In the genomic region with DNA sequence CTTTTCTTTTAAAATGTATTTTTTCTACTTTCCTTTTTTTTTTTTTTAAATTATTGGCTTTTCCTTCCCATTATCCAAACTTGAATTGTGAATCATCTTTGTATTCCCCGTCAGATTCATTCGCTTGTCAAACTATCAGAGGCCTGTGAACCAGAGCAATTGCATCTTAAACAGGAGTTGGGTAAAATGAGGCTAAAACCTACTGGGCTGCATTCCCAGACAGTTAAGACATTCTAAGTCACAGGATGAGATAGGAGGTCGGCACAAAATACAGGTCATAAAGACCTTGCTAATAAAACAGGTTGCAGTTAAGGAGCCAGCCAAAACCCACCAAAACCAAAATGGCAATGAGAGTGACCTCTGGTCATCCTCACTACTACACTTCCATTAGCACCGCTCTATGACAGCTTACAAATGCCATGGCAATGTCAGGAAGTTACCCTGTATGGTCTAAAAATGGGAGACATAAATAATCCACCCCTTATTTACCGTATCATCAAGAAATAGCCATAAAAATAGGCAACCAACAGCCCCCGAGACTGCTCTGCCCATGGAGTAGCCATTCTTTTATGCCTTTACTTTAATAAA, we compare ENCODE assay signal across 16 cellular contexts. TPM values are rescaled to one million over a fixed set of nuclear protein-coding genes. Genes with fewer than 3 reads are reported as not detected.
DNase-seq lines count a peak whose midpoint lies in the region; ATAC-seq and TF ChIP-seq lines count a peak whose summit lies in the region.
"Had no signal": no experiment of that assay in that cellular context is flagged by ENCODE, and none has a peak within 500 bp of the region (broad histone marks: within the 10 kb centered on the region; RNA-seq: fewer than 3 reads in every experiment).

No MANE protein-coding gene starts in this region.

- POLR2A ChIA-PET in CD8-positive, alpha-beta memory T cell (lab: Charles Lee) = no interaction called here

- H3K27me3 Mint-ChIP-seq in activated T-helper 2 cell treated with anti-CD3 and anti-CD28 coated beads, Interferon-gamma antibody, Interleukin-2, Interleukin-4, amounts not matched to agents 10 μg/mL and 5 μg/mL and 100 μg/mL, durations not matched to agents 14 hours and 24 hours and 36 hours (ENCODE audit: low read depth) = no peaks in the 10 kb centered on the region
- H3K27me3 Mint-ChIP-seq in CD8-positive, alpha-beta memory T cell = no peaks in the 10 kb centered on the region

- peak overlapping the region; percentile 45 for H3K4me3 ChIP-seq in ACC112 (ENCODE audit: low read depth, low read length)
- H3K4me3 ChIP-seq in DOHH2 (ENCODE audit: low read length) = no peak overlapping the region
- no peak overlapping the region for H3K4me3 ChIP-seq in left lung
- no peak overlapping the region for H3K4me3 ChIP-seq in CD8-positive, alpha-beta memory T cell (ENCODE audit: low read length)
- H3K4me3 ChIP-seq: Peyer's patch had no signal

- H3K36me3 ChIP-seq in ACC112 (ENCODE audit: insufficient read depth, low read length) = peaks cover 8% of the 10 kb centered on the region; the same call in 1 of the 2 replicates
- H3K36me3 ChIP-seq in DOHH2 (ENCODE audit: control insufficient read depth, low read length) = peaks cover 41% of the 10 kb centered on the region
- no peaks in the 10 kb centered on the region for H3K36me3 ChIP-seq in left lung
- H3K36me3 ChIP-seq in CD8-positive, alpha-beta memory T cell (ENCODE audit: insufficient read depth, low read length) = no peaks in the 10 kb centered on the region
- H3K36me3 ChIP-seq: neutrophil, Peyer's patch had no signal

- no peak for DNase-seq in activated T-helper 2 cell treated with anti-CD3 and anti-CD28 coated beads, Interferon-gamma antibody, Interleukin-2, Interleukin-4, amounts not matched to agents 10 μg/mL and 5 μg/mL and 100 μg/mL, durations not matched to agents 14 hours and 24 hours and 36 hours (ENCODE audit: low spot score)
- no peak for DNase-seq in left lung
- DNase-seq in activated naive CD4-positive, alpha-beta T cell treated with anti-CD3 and anti-CD28 coated beads, Interleukin-2, amount 50 U/mL, for 16 hours = no peak
- no peak for DNase-seq in CD8-positive, alpha-beta memory T cell
- no peak for DNase-seq in CD1c-positive myeloid dendritic cell (ENCODE audit: extremely low spot score)
- no peak for DNase-seq in activated effector memory CD4-positive, alpha-beta T cell treated with anti-CD3 and anti-CD28 coated beads, Interleukin-2, amount 50 U/mL, for 16 hours
- DNase-seq: activated naive CD4-positive, alpha-beta T cell; dorsolateral prefrontal cortex; NCI-H1048; NCI-H2107; NCI-H748 treated with DMSO at 0.1 percent for 48 hours; Peyer's patch; substantia nigra had no signal

- H3K27ac ChIP-seq in ACC112 (ENCODE audit: low read depth, low read length) = no peak overlapping the region
- H3K27ac ChIP-seq in DOHH2 (ENCODE audit: low read depth, low read length) = no peak overlapping the region
- no peak overlapping the region for H3K27ac ChIP-seq in left lung
- H3K27ac ChIP-seq in CD8-positive, alpha-beta memory T cell (ENCODE audit: low read depth, low read length) = no peak overlapping the region
- H3K27ac ChIP-seq: neutrophil, Peyer's patch had no signal

- H4K20me1 ChIP-seq in DOHH2 (ENCODE audit: control insufficient read depth, insufficient read depth, low read depth, low read length) = no peaks in the 10 kb centered on the region

- peak; percentile 14 for ATAC-seq in left lung

- H3K4me3 Mint-ChIP-seq in activated T-helper 2 cell treated with anti-CD3 and anti-CD28 coated beads, Interferon-gamma antibody, Interleukin-2, Interleukin-4, amounts not matched to agents 10 μg/mL and 5 μg/mL and 100 μg/mL, durations not matched to agents 14 hours and 24 hours and 36 hours (ENCODE audit: low read depth) = no peak overlapping the region
- peak overlapping the region in 3 of 7 donors; percentile 58 to 72 (median 61) for H3K4me3 Mint-ChIP-seq in CD8-positive, alpha-beta memory T cell

- no peaks in the 10 kb centered on the region for H3K9me3 ChIP-seq in DOHH2 (ENCODE audit: control insufficient read depth, insufficient read depth, low read length)
- no peaks in the 10 kb centered on the region for H3K9me3 ChIP-seq in left lung
- no peaks in the 10 kb centered on the region for H3K9me3 ChIP-seq in CD8-positive, alpha-beta memory T cell (ENCODE audit: low read length)
- H3K9me3 ChIP-seq: neutrophil, Peyer's patch had no signal

- no peak overlapping the region for H2AFZ ChIP-seq in ACC112 (ENCODE audit: low read length, unreplicated experiment)

- intact Hi-C loops in activated T-helper 2 cell treated with anti-CD3 and anti-CD28 coated beads, Interferon-gamma antibody, Interleukin-2, Interleukin-4, amounts not matched to agents 10 μg/mL and 5 μg/mL and 100 μg/mL, durations not matched to agents 14 hours and 24 hours and 36 hours (cut with micrococcal nuclease) = loop anchor here (10.0 kb wide), 1 partner anchor 272 kb away; no protein-coding TSS in a partner anchor
- intact Hi-C loops in left lung (cut with DNase I) = no loop called here

- CTCF ChIA-PET in CD8-positive, alpha-beta memory T cell (lab: Charles Lee) = no interaction called here

- H3K9me3 Mint-ChIP-seq in activated T-helper 2 cell treated with anti-CD3 and anti-CD28 coated beads, Interferon-gamma antibody, Interleukin-2, Interleukin-4, amounts not matched to agents 10 μg/mL and 5 μg/mL and 100 μg/mL, durations not matched to agents 14 hours and 24 hours and 36 hours = peaks cover 11% of the 10 kb centered on the region
- H3K9me3 Mint-ChIP-seq in CD8-positive, alpha-beta memory T cell = no peaks in the 10 kb centered on the region

- H3K4me1 ChIP-seq in ACC112 (ENCODE audit: control insufficient read depth, insufficient read depth, low read length, unreplicated experiment) (peaks cover 19% of the 10 kb centered on the region), DOHH2 (ENCODE audit: control insufficient read depth, low read length) (peaks cover 50% of the 10 kb centered on the region), left lung (peaks cover 4% of the 10 kb centered on the region in 2 donors)
- H3K4me1 ChIP-seq in CD8-positive, alpha-beta memory T cell (ENCODE audit: insufficient read depth, low read length) = peaks cover 4% of the 10 kb centered on the region
- H3K4me1 ChIP-seq: Peyer's patch had no signal

- H3K4me1 Mint-ChIP-seq in activated T-helper 2 cell treated with anti-CD3 and anti-CD28 coated beads, Interferon-gamma antibody, Interleukin-2, Interleukin-4, amounts not matched to agents 10 μg/mL and 5 μg/mL and 100 μg/mL, durations not matched to agents 14 hours and 24 hours and 36 hours (ENCODE audit: low read depth) = peaks cover 47% of the 10 kb centered on the region
- H3K4me1 Mint-ChIP-seq in CD8-positive, alpha-beta memory T cell = peaks cover 51 to 71% (median 65%) of the 10 kb centered on the region in 3 donors

- H3K27ac Mint-ChIP-seq in activated T-helper 2 cell treated with anti-CD3 and anti-CD28 coated beads, Interferon-gamma antibody, Interleukin-2, Interleukin-4, amounts not matched to agents 10 μg/mL and 5 μg/mL and 100 μg/mL, durations not matched to agents 14 hours and 24 hours and 36 hours = peak overlapping the region; percentile 16
- H3K27ac Mint-ChIP-seq in CD8-positive, alpha-beta memory T cell = peak overlapping the region in 3 of 8 donors; percentile 5 to 47 (median 15)

- H3K27me3 ChIP-seq in ACC112 (ENCODE audit: insufficient read depth, low read length) (no peaks in the 10 kb centered on the region), DOHH2 (ENCODE audit: control insufficient read depth, low read length) (no peaks in the 10 kb centered on the region), left lung (no peaks in the 10 kb centered on the region)
- H3K27me3 ChIP-seq in CD8-positive, alpha-beta memory T cell (ENCODE audit: insufficient read depth, low read length, poor library complexity, severe bottlenecking) = no peaks in the 10 kb centered on the region
- H3K27me3 ChIP-seq: dorsolateral prefrontal cortex, neutrophil, Peyer's patch had no signal

- no peaks in the 10 kb centered on the region for H3K9me2 ChIP-seq in DOHH2 (replicated peaks; ENCODE audit: control insufficient read depth, low read length)

- peaks cover 62% of the 10 kb centered on the region for H3K36me3 Mint-ChIP-seq in activated T-helper 2 cell treated with anti-CD3 and anti-CD28 coated beads, Interferon-gamma antibody, Interleukin-2, Interleukin-4, amounts not matched to agents 10 μg/mL and 5 μg/mL and 100 μg/mL, durations not matched to agents 14 hours and 24 hours and 36 hours (ENCODE audit: low read depth)
- H3K36me3 Mint-ChIP-seq in CD8-positive, alpha-beta memory T cell = peaks cover 6 to 20% (median 10%) of the 10 kb centered on the region in 3 donors

- TF ChIP-seq CTCF in DOHH2 (IDR thresholded peaks at IDR 0.05; ENCODE audit: low read depth, low read length, poor library complexity, severe bottlenecking) = no peak
- TF ChIP-seq CTCF in left lung (IDR thresholded peaks at IDR 0.05) = no peak

- H3K4me2 ChIP-seq in DOHH2 (ENCODE audit: low read length) = 0 out of 2 replicates have a peak overlapping the region, but pooled peaks have one; percentile 2

- H3F3A ChIP-seq in DOHH2 (ENCODE audit: control insufficient read depth, insufficient read depth) = no peaks in the 10 kb centered on the region

- H3K79me2 ChIP-seq in ACC112 (ENCODE audit: control insufficient read depth, insufficient read depth, low read length, unreplicated experiment) (peaks cover 44% of the 10 kb centered on the region), DOHH2 (ENCODE audit: control insufficient read depth, low read length) (peaks cover 96% of the 10 kb centered on the region)

RNA-seq across cellular contexts. Expression of gene FUT8, which starts 19.9 kb away (rescaled TPM):
- total RNA-seq in activated T-helper 2 cell treated with anti-CD3 and anti-CD28 coated beads, Interferon-gamma antibody, Interleukin-2, Interleukin-4, amounts not matched to agents 10 μg/mL and 5 μg/mL and 100 μg/mL, durations not matched to agents 14 hours and 24 hours and 36 hours = 110 and 124 TPM in 2 replicates
- total RNA-seq in left lung = 10 to 100 TPM; 40.2 to 41.1 TPM
- total RNA-seq in CD8-positive, alpha-beta memory T cell = 10 to 100 TPM; 76.0 to 81.7 TPM
- 13.3 TPM for polyA plus RNA-seq in CD8-positive, alpha-beta memory T cell
